1 cellular context compared by ENCODE assay signal in genomic region chr19:46513461-46514236, GRCh38.
TF ChIP-seq lines count a peak whose summit lies in the region.

No MANE protein-coding gene starts in this region.

TF ChIP-seq in K562, 482 proteins besides CTCF, POLR2A, EP300 and RAD21 (continued from another document and continues in another):
- no peak for TF ChIP-seq ZNF592 (IDR thresholded peaks at IDR 0.05)
- no peak for TF ChIP-seq TCF7 (IDR thresholded peaks at IDR 0.05; ENCODE audit: borderline replicate concordance)
- no peak for TF ChIP-seq KLF6 (CRISPR knock-in tag; IDR thresholded peaks at IDR 0.05; ENCODE audit: borderline replicate concordance)
- TF ChIP-seq ZBTB40 (IDR thresholded peaks at IDR 0.05), result no peak
- no peak for TF ChIP-seq ZBTB40 (CRISPR knock-in tag; IDR thresholded peaks at IDR 0.05)
- no peak for TF ChIP-seq TSHZ1 (CRISPR knock-in tag; IDR thresholded peaks at IDR 0.05)
- TF ChIP-seq ETV5 (CRISPR knock-in tag; IDR thresholded peaks at IDR 0.05; ENCODE audit: low read depth), result no peak
- no peak for TF ChIP-seq POLR2AphosphoS5 (IDR thresholded peaks at IDR 0.05; ENCODE audit: control insufficient read depth, insufficient read depth, low read depth, low read length)
- no peak for TF ChIP-seq TFAM (CRISPR knock-in tag; conservative IDR thresholded peaks at IDR 0.05)
- no peak for TF ChIP-seq VEZF1 (CRISPR knock-in tag; IDR thresholded peaks at IDR 0.05)
- peak; percentile 45 to 62; a peak in 2 of 4 replicates for TF ChIP-seq MNT (conservative IDR thresholded peaks at IDR 0.05)
- no peak for TF ChIP-seq GABPB1 (CRISPR knock-in tag; IDR thresholded peaks at IDR 0.05)
- peak; percentile 22 for TF ChIP-seq ZFP36 (IDR thresholded peaks at IDR 0.05; ENCODE audit: low read depth, low read length, partially characterized antibody)
- TF ChIP-seq NFXL1 (CRISPR knock-in tag; IDR thresholded peaks at IDR 0.05), result no peak
- no peak for TF ChIP-seq ZNF143 (CRISPR knock-in tag; IDR thresholded peaks at IDR 0.05)
- TF ChIP-seq ZBTB5 (IDR thresholded peaks at IDR 0.05), result no peak
- TF ChIP-seq EP400 (IDR thresholded peaks at IDR 0.05), result no peak
- TF ChIP-seq CC2D1A (IDR thresholded peaks at IDR 0.05), result peak; percentile 71; the same call in 1 of the 2 replicates
- no peak for TF ChIP-seq ZFP91 (CRISPR knock-in tag; IDR thresholded peaks at IDR 0.05)
- peak in 1 of 2 experiments; percentile 52; a peak in 1 of 3 replicates for TF ChIP-seq CBX3 (IDR thresholded peaks at IDR 0.05; ENCODE audit: borderline replicate concordance in 1 of 2, low read length in 2 of 2)
- no peak for TF ChIP-seq ZBTB26 (CRISPR knock-in tag; IDR thresholded peaks at IDR 0.05)
- peak; percentile 49 for TF ChIP-seq CREM (IDR thresholded peaks at IDR 0.05; ENCODE audit: low read depth)
